8 cellular contexts compared by ENCODE assay signal in the genomic region with DNA sequence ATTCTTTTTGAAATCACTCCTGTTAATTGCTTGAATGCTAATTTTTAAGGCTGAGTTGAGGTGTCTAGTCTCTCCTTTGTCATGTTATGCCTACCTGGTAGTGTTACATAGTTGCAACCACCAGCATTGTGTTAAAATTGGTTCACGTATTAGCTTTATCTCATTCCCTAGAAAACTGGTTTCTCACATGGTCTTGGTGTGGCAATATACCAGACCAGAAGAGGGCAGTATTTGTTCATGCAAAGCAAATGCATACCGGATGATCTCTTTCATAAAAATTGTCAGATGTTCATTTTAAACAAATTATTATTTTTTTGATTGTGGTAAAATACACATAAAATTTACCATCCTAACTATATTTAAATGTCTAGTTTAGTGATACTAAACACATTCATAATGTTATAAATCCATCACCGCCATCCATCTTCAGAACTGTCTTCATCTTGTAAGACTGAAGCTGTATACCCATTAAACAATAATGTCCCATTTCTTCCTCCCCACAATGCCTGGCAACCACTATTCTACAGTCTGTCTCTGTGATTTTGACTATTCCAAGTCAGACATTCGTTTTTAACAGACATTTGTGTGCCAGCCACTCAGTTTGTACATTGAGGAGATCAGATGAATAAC.
A peak's percentile ranks its signal among the peaks of the same experiment; 100 is the strongest.
DNase-seq lines count a peak whose midpoint lies in the region; ATAC-seq, FAIRE-seq and TF ChIP-seq lines count a peak whose summit lies in the region.

No MANE protein-coding gene starts in this region.

- H3K27me3 ChIP-seq in H7 (ENCODE audit: control insufficient read depth, insufficient read depth, low read length) (no peaks in the 10 kb centered on the region), bronchial epithelial cell (ENCODE audit: control insufficient read depth, insufficient read depth, low read length) (no peaks in the 10 kb centered on the region), HepG2 (ENCODE audit: control insufficient read depth in 1 of 2, insufficient read depth in 2 of 2, low read length in 2 of 2) (no peaks in the 10 kb centered on the region)

- POLR2A ChIA-PET in HepG2 (lab: Yijun Ruan, JAX), result interaction anchor here (1.6 kb wide), 1 partner anchor 158 kb away, joined by 5 read pairs; no protein-coding TSS in a partner anchor

- no peak overlapping the region for H3K27ac ChIP-seq in HepG2 (ENCODE audit: extremely low read length, insufficient read depth, low read length)

- no peak for TF ChIP-seq EP300 in HepG2 (IDR thresholded peaks at IDR 0.05; ENCODE audit: low read depth in 2 of 2, low read length in 2 of 2)
- no peak for TF ChIP-seq EP300 in HepG2 (CRISPR knock-in tag; IDR thresholded peaks at IDR 0.05; ENCODE audit: borderline replicate concordance)

- no peaks in the 10 kb centered on the region for H3K4me1 ChIP-seq in HepG2 (ENCODE audit: insufficient read depth, low read length)

- no peaks in the 10 kb centered on the region for H3K36me3 ChIP-seq in H7 (replicated peaks; ENCODE audit: control insufficient read depth, insufficient read depth, low read length)
- peaks cover 7% of the 10 kb centered on the region for H3K36me3 ChIP-seq in bronchial epithelial cell (ENCODE audit: control insufficient read depth, insufficient read depth, low read length)
- H3K36me3 ChIP-seq in HepG2 (replicated peaks in 1 of 2; ENCODE audit: control insufficient read depth in 1 of 2, insufficient read depth in 2 of 2, low read length in 2 of 2), result peaks cover 19 to 61% of the 10 kb centered on the region in 2 experiments

- ATAC-seq in HepG2 (peak; percentile 84), GM19463 (IDR thresholded peaks at IDR 0.05; ENCODE audit: unreplicated experiment) (no peak), GM18867 (IDR thresholded peaks at IDR 0.05; ENCODE audit: unreplicated experiment) (no peak), GM21367 (IDR thresholded peaks at IDR 0.05; ENCODE audit: unreplicated experiment) (no peak)

- CTCF ChIA-PET in HepG2 (lab: Yijun Ruan, JAX; ENCODE audit: low intra/inter-chr PET ratio, low total read pairs), result interaction anchor here (0.7 to 1.3 kb wide), 3 partner anchors 69 to 148 kb away, joined by 3 to 6 read pairs (median 4); no protein-coding TSS in a partner anchor

- TF ChIP-seq CTCF in bronchial epithelial cell (IDR thresholded peaks at IDR 0.05; ENCODE audit: insufficient read depth, low read length, severe bottlenecking) (peak; percentile 38), HepG2 (CRISPR knock-in tag; IDR thresholded peaks at IDR 0.05) (peak; percentile 85)

- no peaks in the 10 kb centered on the region for H4K20me1 ChIP-seq in HepG2 (ENCODE audit: insufficient read depth, low read length)

- 86% methylated on average over 4 of the region's 4 CpGs for WGBS in HepG2 (ENCODE audit: low lambda C conversion rate)

- BruUV-seq in HepG2 (replicated peaks; lab: Mats Ljungman, UMichigan), result no TSS peak

- intact Hi-C loops in HepG2 (cut with micrococcal nuclease; ENCODE audit: unreplicated experiment), result loop anchor here (1.0 kb wide), 3 partner anchors 45 to 147 kb away; no protein-coding TSS in a partner anchor

- H3K9ac ChIP-seq in HepG2 (ENCODE audit: insufficient read depth, low read depth, low read length), result no peak overlapping the region

- no peak for TF ChIP-seq POLR2A in HepG2 (IDR thresholded peaks at IDR 0.05; ENCODE audit: insufficient read depth in 1 of 2, low read depth in 2 of 2, low read length in 2 of 2)

- H3K4me3 ChIP-seq in H7 (ENCODE audit: insufficient read depth, low read depth, low read length) (no peak overlapping the region), bronchial epithelial cell (ENCODE audit: low read depth, low read length) (no peak overlapping the region), HepG2 (replicated peaks in 1 of 3; ENCODE audit: insufficient read depth in 1 of 3, low read depth in 2 of 3, low read length in 3 of 3) (no peak overlapping the region)

- in situ Hi-C loops in HepG2 (cut with HindIII; ENCODE audit: extremely low pct_ligation_motif_present, low pct_unique_long_range_greater_than_20kb), result no loop called here

- H2AFZ ChIP-seq in HepG2 (ENCODE audit: low read length), result no peak overlapping the region

- H3K4me2 ChIP-seq in HepG2 (ENCODE audit: low read depth, low read length), result no peak overlapping the region

- FAIRE-seq in bronchial epithelial cell (lab: Jason Lieb, UNC) (no peak), HepG2 (lab: Jason Lieb, UNC) (peak; percentile 72)

- DNase-seq in COLO829 (ENCODE audit: low spot score), result peak; percentile 36
- peak; percentile 33 for DNase-seq in H7
- DNase-seq in NCI-H748 (lab: John Stamatoyannopoulos, UW; ENCODE audit: unreplicated experiment), result peak; percentile 62
- DNase-seq in bronchial epithelial cell (ENCODE audit: low read depth), result peak; percentile 69
- DNase-seq in HepG2 (ENCODE audit: low spot score), result peak; percentile 63

- H3K9me3 ChIP-seq in HepG2 (ENCODE audit: low read length), result no peaks in the 10 kb centered on the region

- TF ChIP-seq RAD21 in HepG2 (CRISPR knock-in tag; IDR thresholded peaks at IDR 0.05), result peak; percentile 68; the same call in 1 of the 2 replicates

- no peaks in the 10 kb centered on the region for H3K79me2 ChIP-seq in HepG2 (ENCODE audit: insufficient read depth, low read length)

TF ChIP-seq in HepG2, 621 proteins besides CTCF, POLR2A, EP300 and RAD21 (continues in another document):
- TF ChIP-seq ZSCAN29 (CRISPR knock-in tag; conservative IDR thresholded peaks at IDR 0.05), result no peak
- peak; percentile 77 for TF ChIP-seq SMC3 (IDR thresholded peaks at IDR 0.05; ENCODE audit: low read length)
- TF ChIP-seq, protein P1, sequence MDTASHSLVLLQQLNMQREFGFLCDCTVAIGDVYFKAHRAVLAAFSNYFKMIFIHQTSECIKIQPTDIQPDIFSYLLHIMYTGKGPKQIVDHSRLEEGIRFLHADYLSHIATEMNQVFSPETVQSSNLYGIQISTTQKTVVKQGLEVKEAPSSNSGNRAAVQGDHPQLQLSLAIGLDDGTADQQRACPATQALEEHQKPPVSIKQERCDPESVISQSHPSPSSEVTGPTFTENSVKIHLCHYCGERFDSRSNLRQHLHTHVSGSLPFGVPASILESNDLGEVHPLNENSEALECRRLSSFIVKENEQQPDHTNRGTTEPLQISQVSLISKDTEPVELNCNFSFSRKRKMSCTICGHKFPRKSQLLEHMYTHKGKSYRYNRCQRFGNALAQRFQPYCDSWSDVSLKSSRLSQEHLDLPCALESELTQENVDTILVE (CRISPR knock-in tag; IDR thresholded peaks at IDR 0.05), result peak; percentile 41; the same call in 1 of the 2 replicates
- 0 out of 2 replicates have a peak, but pooled peaks have one; percentile 59 for TF ChIP-seq DNMT3B (CRISPR knock-in tag; conservative IDR thresholded peaks at IDR 0.05)
- TF ChIP-seq KLF11 (CRISPR knock-in tag; IDR thresholded peaks at IDR 0.05), result peak; percentile 49; the same call in 1 of the 2 replicates
- TF ChIP-seq MIER2 (CRISPR knock-in tag; IDR thresholded peaks at IDR 0.05), result 0 out of 2 replicates have a peak, but pooled peaks have one; percentile 29
- peak; percentile 65 for TF ChIP-seq BCL6 (CRISPR knock-in tag; IDR thresholded peaks at IDR 0.05)
- TF ChIP-seq STAG1 (CRISPR knock-in tag; IDR thresholded peaks at IDR 0.05), result peak; percentile 86
- TF ChIP-seq THAP11 (CRISPR knock-in tag; IDR thresholded peaks at IDR 0.05), result 0 out of 2 replicates have a peak, but pooled peaks have one; percentile 41
- peak; percentile 42; the same call in 1 of the 2 replicates for TF ChIP-seq ERF (CRISPR knock-in tag; IDR thresholded peaks at IDR 0.05)
- 0 out of 2 replicates have a peak, but pooled peaks have one; percentile 54 for TF ChIP-seq RARG (CRISPR knock-in tag; IDR thresholded peaks at IDR 0.05; ENCODE audit: low read depth)
- no peak for TF ChIP-seq EED (CRISPR knock-in tag; IDR thresholded peaks at IDR 0.05)
- no peak for TF ChIP-seq CHCHD3 (CRISPR knock-in tag; IDR thresholded peaks at IDR 0.05)
- TF ChIP-seq, protein P2, sequence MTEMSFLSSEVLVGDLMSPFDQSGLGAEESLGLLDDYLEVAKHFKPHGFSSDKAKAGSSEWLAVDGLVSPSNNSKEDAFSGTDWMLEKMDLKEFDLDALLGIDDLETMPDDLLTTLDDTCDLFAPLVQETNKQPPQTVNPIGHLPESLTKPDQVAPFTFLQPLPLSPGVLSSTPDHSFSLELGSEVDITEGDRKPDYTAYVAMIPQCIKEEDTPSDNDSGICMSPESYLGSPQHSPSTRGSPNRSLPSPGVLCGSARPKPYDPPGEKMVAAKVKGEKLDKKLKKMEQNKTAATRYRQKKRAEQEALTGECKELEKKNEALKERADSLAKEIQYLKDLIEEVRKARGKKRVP (CRISPR knock-in tag; IDR thresholded peaks at IDR 0.05), result peak in 1 of 2 experiments; percentile 11; a peak in 1 of 4 replicates
- TF ChIP-seq SAP130 (CRISPR knock-in tag; IDR thresholded peaks at IDR 0.05; ENCODE audit: low read depth), result 0 out of 2 replicates have a peak, but pooled peaks have one; percentile 18
- TF ChIP-seq ZSCAN25 (CRISPR knock-in tag; IDR thresholded peaks at IDR 0.05), result 0 out of 2 replicates have a peak, but pooled peaks have one; percentile 33
- TF ChIP-seq, protein P3, sequence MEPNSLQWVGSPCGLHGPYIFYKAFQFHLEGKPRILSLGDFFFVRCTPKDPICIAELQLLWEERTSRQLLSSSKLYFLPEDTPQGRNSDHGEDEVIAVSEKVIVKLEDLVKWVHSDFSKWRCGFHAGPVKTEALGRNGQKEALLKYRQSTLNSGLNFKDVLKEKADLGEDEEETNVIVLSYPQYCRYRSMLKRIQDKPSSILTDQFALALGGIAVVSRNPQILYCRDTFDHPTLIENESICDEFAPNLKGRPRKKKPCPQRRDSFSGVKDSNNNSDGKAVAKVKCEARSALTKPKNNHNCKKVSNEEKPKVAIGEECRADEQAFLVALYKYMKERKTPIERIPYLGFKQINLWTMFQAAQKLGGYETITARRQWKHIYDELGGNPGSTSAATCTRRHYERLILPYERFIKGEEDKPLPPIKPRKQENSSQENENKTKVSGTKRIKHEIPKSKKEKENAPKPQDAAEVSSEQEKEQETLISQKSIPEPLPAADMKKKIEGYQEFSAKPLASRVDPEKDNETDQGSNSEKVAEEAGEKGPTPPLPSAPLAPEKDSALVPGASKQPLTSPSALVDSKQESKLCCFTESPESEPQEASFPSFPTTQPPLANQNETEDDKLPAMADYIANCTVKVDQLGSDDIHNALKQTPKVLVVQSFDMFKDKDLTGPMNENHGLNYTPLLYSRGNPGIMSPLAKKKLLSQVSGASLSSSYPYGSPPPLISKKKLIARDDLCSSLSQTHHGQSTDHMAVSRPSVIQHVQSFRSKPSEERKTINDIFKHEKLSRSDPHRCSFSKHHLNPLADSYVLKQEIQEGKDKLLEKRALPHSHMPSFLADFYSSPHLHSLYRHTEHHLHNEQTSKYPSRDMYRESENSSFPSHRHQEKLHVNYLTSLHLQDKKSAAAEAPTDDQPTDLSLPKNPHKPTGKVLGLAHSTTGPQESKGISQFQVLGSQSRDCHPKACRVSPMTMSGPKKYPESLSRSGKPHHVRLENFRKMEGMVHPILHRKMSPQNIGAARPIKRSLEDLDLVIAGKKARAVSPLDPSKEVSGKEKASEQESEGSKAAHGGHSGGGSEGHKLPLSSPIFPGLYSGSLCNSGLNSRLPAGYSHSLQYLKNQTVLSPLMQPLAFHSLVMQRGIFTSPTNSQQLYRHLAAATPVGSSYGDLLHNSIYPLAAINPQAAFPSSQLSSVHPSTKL (CRISPR knock-in tag; IDR thresholded peaks at IDR 0.05), result peak; percentile 47; the same call in 1 of the 2 replicates
